In genomic region chr3:122105626-122106025, GRCh38 we compare ENCODE assay signal across 21 cellular contexts. TPM values are rescaled to one million over a fixed set of nuclear protein-coding genes. Genes with fewer than 3 reads are reported as not detected.
DNase-seq lines count a peak whose midpoint lies in the region; ATAC-seq, FAIRE-seq and TF ChIP-seq lines count a peak whose summit lies in the region.
"Had no signal": no experiment of that assay in that cellular context is flagged by ENCODE, and none has a peak within 500 bp of the region (broad histone marks: within the 10 kb centered on the region; RNA-seq: fewer than 3 reads in every experiment).

No MANE protein-coding gene starts in this region.

- peaks cover 9 to 23% of the 10 kb centered on the region in 2 experiments for H3K36me3 ChIP-seq in GM12878 (ENCODE audit: control insufficient read depth in 2 of 2, insufficient read depth in 2 of 2, low read length in 1 of 2)
- H3K36me3 ChIP-seq in parathyroid adenoma (ENCODE audit: control insufficient read depth, insufficient read depth, low read length), result no peaks in the 10 kb centered on the region
- H3K36me3 ChIP-seq in WERI-Rb-1, result no peaks in the 10 kb centered on the region
- H3K36me3 ChIP-seq: BLaER1, breast epithelium had no signal

- no peaks in the 10 kb centered on the region for H3K27me3 ChIP-seq in GM12878 (replicated peaks in 1 of 2; ENCODE audit: control insufficient read depth in 2 of 2, insufficient read depth in 2 of 2, low read length in 1 of 2)
- H3K27me3 ChIP-seq in parathyroid adenoma (ENCODE audit: control insufficient read depth, insufficient read depth, low read length), result no peaks in the 10 kb centered on the region
- peaks cover 18% of the 10 kb centered on the region for H3K27me3 ChIP-seq in WERI-Rb-1 (ENCODE audit: insufficient read depth, low read depth, severe bottlenecking)
- H3K27me3 ChIP-seq: BLaER1, breast epithelium had no signal

- no peak for TF ChIP-seq EP300 in GM12878 (IDR thresholded peaks at IDR 0.05; ENCODE audit: borderline replicate concordance in 1 of 2, control insufficient read depth in 1 of 2, low read depth in 2 of 2, low read length in 2 of 2)

- no TSS peak for BruUV-seq in GM12878 (replicated peaks; lab: Mats Ljungman, UMichigan)

- H3K4me3 ChIP-seq in GM12878, result no peak overlapping the region
- no peak overlapping the region for H3K4me3 ChIP-seq in parathyroid adenoma (ENCODE audit: low read depth, low read length)
- no peak overlapping the region for H3K4me3 ChIP-seq in WERI-Rb-1 (ENCODE audit: low read depth, low read length)
- H3K4me3 ChIP-seq: BLaER1, breast epithelium had no signal

- H3K4me1 ChIP-seq in GM12878 (ENCODE audit: control insufficient read depth, insufficient read depth, low read length), result peaks cover 42% of the 10 kb centered on the region
- peaks cover 81% of the 10 kb centered on the region for H3K4me1 ChIP-seq in parathyroid adenoma
- H3K4me1 ChIP-seq: breast epithelium had no signal

- POLR2A ChIA-PET in GM12878 (lab: Charles Lee), result interaction anchor here (1.2 to 13.3 kb wide), 4 partner anchors 129 to 278 kb away, joined by 3 to 178 read pairs (median 26); partner anchors contain the start of genes FAM162A and MIX23

- TF ChIP-seq CTCF in GM12878 (IDR thresholded peaks at IDR 0.05 in 2 of 3, conservative IDR thresholded peaks at IDR 0.05 in 1 of 3; ENCODE audit: control insufficient read depth in 2 of 3, extremely low read depth in 1 of 3, insufficient read depth in 1 of 3, low read depth in 3 of 3, low read length in 3 of 3) (no peak), parathyroid adenoma (IDR thresholded peaks at IDR 0.05) (no peak), WERI-Rb-1 (IDR thresholded peaks at IDR 0.05; ENCODE audit: low read depth, low read length) (no peak)

- intact Hi-C loops in GM12878 (cut with micrococcal nuclease; ENCODE audit: unreplicated experiment), result loop anchor here (10.0 kb wide), 1 partner anchor 279 kb away; the partner anchor contains the start of genes FAM162A and MIX23

- CTCF ChIA-PET in GM12878 (lab: Yijun Ruan, JAX), result interaction anchor here (0.7 to 9.1 kb wide), 18 partner anchors 11 to 553 kb away, joined by 3 to 237 read pairs (median 6); partner anchors contain the start of gene MIX23

- H4K20me1 ChIP-seq in GM12878 (ENCODE audit: control insufficient read depth, insufficient read depth), result no peaks in the 10 kb centered on the region
- H4K20me1 ChIP-seq: BLaER1 had no signal

- DNase-seq in NCI-H510A treated with DMSO at 0.1 percent for 48 hours (lab: John Stamatoyannopoulos, UW), result peak; percentile 65
- no peak for DNase-seq in NCI-H510A (lab: John Stamatoyannopoulos, UW)
- peak; percentile 78 for DNase-seq in NCI-H187 treated with DMSO at 0.1 percent for 48 hours (lab: John Stamatoyannopoulos, UW)
- DNase-seq in GM12878 (ENCODE audit: low read depth, low spot score), result no peak
- DNase-seq in T-helper 2 cell, result no peak
- DNase-seq in WERI-Rb-1, result no peak
- DNase-seq: activated naive CD8-positive, alpha-beta T cell treated with anti-CD3 and anti-CD28 coated beads, Interleukin-2, amount 10 ng/mL, durations not matched to agents 7 days and 5 days; cortex of kidney; HCEC 1CT; KBM-7; NCI-H1048; SHP77 treated with DMSO at 0.1 percent for 48 hours had no signal

- TF ChIP-seq POLR2A in GM12878 (IDR thresholded peaks at IDR 0.05; ENCODE audit: low read depth, low read length), result no peak

- FAIRE-seq in GM12878 (lab: Jason Lieb, UNC), result no peak
- FAIRE-seq: endothelial cell of umbilical vein, frontal cortex had no signal

- H3K9me3 ChIP-seq in GM12878 (replicated peaks; ENCODE audit: control insufficient read depth, insufficient read depth, low read length) (no peaks in the 10 kb centered on the region), parathyroid adenoma (ENCODE audit: control insufficient read depth, low read length) (no peaks in the 10 kb centered on the region), WERI-Rb-1 (ENCODE audit: severe bottlenecking) (no peaks in the 10 kb centered on the region)
- H3K9me3 ChIP-seq: BLaER1, breast epithelium had no signal

- H3K9ac ChIP-seq in GM12878 (ENCODE audit: control insufficient read depth, insufficient read depth, low read length), result no peak overlapping the region
- no peak overlapping the region for H3K9ac ChIP-seq in parathyroid adenoma
- H3K9ac ChIP-seq: BLaER1 had no signal

- 51% methylated on average over 2 of the region's 2 CpGs for WGBS in GM12878 (ENCODE audit: insufficient coverage, insufficient replicate concordance, low lambda C conversion rate, missing lambda C conversion rate)

- ATAC-seq in GM12878 (no peak), GM19324 (IDR thresholded peaks at IDR 0.05; ENCODE audit: low FRiP score, unreplicated experiment) (no peak)
- ATAC-seq: stimulated activated memory B cell treated with anti-CD40 and anti-IgM and Interleukin-4, amounts not matched to agents 10 μg/mL and 1 μg/mL and 100 μg/mL, for 72 hours had no signal

- H3K79me2 ChIP-seq in GM12878 (ENCODE audit: control insufficient read depth, insufficient read depth, low read length), result no peaks in the 10 kb centered on the region
- peaks cover 4% of the 10 kb centered on the region for H3K79me2 ChIP-seq in parathyroid adenoma

- in situ Hi-C loops in GM12878 (cut with MboI), result loop anchor here (10.0 kb wide), 1 partner anchor 579 kb away; the partner anchor contains the start of gene PARP14

- RAD21 ChIA-PET in GM12878 (lab: Charles Lee; ENCODE audit: unreplicated experiment), result interaction anchor here (0.9 to 16.0 kb wide), 16 partner anchors 25 to 559 kb away, joined by 3 to 441 read pairs (median 53); partner anchors contain the start of genes CD86, FAM162A and POLQ

- SMC1A ChIA-PET in GM12878 (lab: Charles Lee; ENCODE audit: uncharacterized antibody, unreplicated experiment), result interaction anchor here (0.9 to 33.7 kb wide), 20 partner anchors 8 to 559 kb away, joined by 3 to 882 read pairs (median 30); partner anchors contain the start of gene CD86

- H3K4me2 ChIP-seq in GM12878 (ENCODE audit: control insufficient read depth, insufficient read depth) (no peak overlapping the region), parathyroid adenoma (ENCODE audit: low read length) (peak overlapping the region; percentile 33)
- H3K4me2 ChIP-seq: BLaER1 had no signal

- no peak for TF ChIP-seq RAD21 in GM12878 (IDR thresholded peaks at IDR 0.05; ENCODE audit: insufficient read depth, low read depth, low read length)

- H2AFZ ChIP-seq in GM12878 (ENCODE audit: control insufficient read depth, low read depth, low read length) (no peak overlapping the region), parathyroid adenoma (peak overlapping the region; percentile 61)

- peak overlapping the region; percentile 54 for H3K27ac ChIP-seq in GM12878 (ENCODE audit: control insufficient read depth, insufficient read depth)
- H3K27ac ChIP-seq in parathyroid adenoma, result peak overlapping the region; percentile 96
- no peak overlapping the region for H3K27ac ChIP-seq in WERI-Rb-1
- H3K27ac ChIP-seq: 22Rv1, BLaER1 had no signal

TF ChIP-seq in GM12878, 131 proteins besides CTCF, POLR2A, EP300 and RAD21 (continues in another document):
- TF ChIP-seq ZNF592 (IDR thresholded peaks at IDR 0.05), result no peak

RNA-seq across cellular contexts. Expression of gene CD86, which starts 50.5 kb away (rescaled TPM):
- 126 and 130 TPM in 2 replicates for total RNA-seq in GM12878 (2013; cell fraction: nucleolus; rRNA removed)
- 40.9 and 50.5 TPM in 2 replicates for total RNA-seq in GM12878 (2014; rRNA removed)
- total RNA-seq in GM12878 (2014; rRNA removed; fragmentation: Illumina TruSeq; extraction: Trizol), result 57.6 and 58.8 TPM in 2 replicates
- total RNA-seq in GM12878 (2021), result 41.9 and 49.8 TPM in 2 replicates
- 18.9 TPM for polyA plus RNA-seq in GM12878 (2011; ENCODE audit: low read depth)
- polyA plus RNA-seq in GM12878 (2011; rRNA removed), result 100 and 126 TPM in 2 replicates
- polyA plus RNA-seq in GM12878 (2011; cell fraction: cytosol; rRNA removed), result 49.2 and 59.8 TPM in 2 replicates
- 32.9 and 37.0 TPM in 2 replicates for polyA plus RNA-seq in GM12878 (2011; cell fraction: nucleus; rRNA removed)
- polyA plus RNA-seq in GM12878 (2012), result 18.5 and 26.0 TPM in 2 replicates
- polyA plus RNA-seq in GM12878 (2014; fragmentation: Illumina TruSeq; extraction: Trizol), result 75.1 and 112 TPM in 2 replicates
- 10 to 100 TPM; 68.0 to 79.5 TPM for polyA plus RNA-seq in GM12878 (2014; fragmentation: Nextera tagmentation; extraction: Ambion mirVana)
- 40.6 and 50.0 TPM in 2 replicates for polyA plus RNA-seq in GM12878 (2014; rRNA removed)
- 10 to 100 TPM; 48.5 to 53.5 TPM for polyA plus RNA-seq in GM12878 (2016; fragmentation: Nextera tagmentation; extraction: Ambion mirVana)
- 63.2 and 76.4 TPM in 2 replicates for polyA minus RNA-seq in GM12878 (2011; rRNA and poly(A)+ RNA removed)
- 14.0 and 20.2 TPM in 2 replicates for polyA minus RNA-seq in GM12878 (2011; cell fraction: cytosol; rRNA and poly(A)+ RNA removed)
- polyA minus RNA-seq in GM12878 (2011; cell fraction: nucleus; rRNA and poly(A)+ RNA removed), result 45.3 and 52.9 TPM in 2 replicates
- total RNA-seq: endothelial cell of umbilical vein had no signal
- polyA plus RNA-seq: endothelial cell of umbilical vein, neural cell had no signal

Comparison
In these comparisons a context has a peak if more than half of its experiments do, and no peak if none do; other contexts are left out.
1. DNase-seq: peak in NCI-H510A treated with DMSO at 0.1 percent for 48 hours (single experiment) and NCI-H187 treated with DMSO at 0.1 percent for 48 hours (single experiment); none in NCI-H510A (single experiment), GM12878 (single experiment), T-helper 2 cell (0 of 5) and WERI-Rb-1 (single experiment).